1 cellular context compared by ENCODE assay signal in genomic region chr11:108754901-108755625, GRCh38.
TF ChIP-seq lines count a peak whose summit lies in the region.

No MANE protein-coding gene starts in this region.

TF ChIP-seq in WTC11, 78 proteins besides CTCF, POLR2A, EP300 and RAD21 (continued from another document):
- TF ChIP-seq ZNF281 (CRISPR knock-in tag; IDR thresholded peaks at IDR 0.05) (no peak), RORB (CRISPR knock-in tag; IDR thresholded peaks at IDR 0.05) (no peak)
TF ChIP-seq in WTC11: peak in this region for 0.
